In genomic region chr2:17051558-17051957, GRCh38 we compare ENCODE assay signal across 28 cellular contexts.
DNase-seq lines count a peak whose midpoint lies in the region; ATAC-seq and TF ChIP-seq lines count a peak whose summit lies in the region.
"Had no signal": no experiment of that assay in that cellular context is flagged by ENCODE, and none has a peak within 500 bp of the region (broad histone marks: within the 10 kb centered on the region; RNA-seq: fewer than 3 reads in every experiment).

No MANE protein-coding gene starts in this region.

- H2AFZ ChIP-seq in PC-3 (ENCODE audit: low read length): no peak overlapping the region
- H2AFZ ChIP-seq: hepatocyte had no signal

- POLR2A ChIA-PET in PC-3 (lab: Charles Lee; ENCODE audit: unreplicated experiment): no interaction called here

- H3K4me1 Mint-ChIP-seq in endodermal cell (peaks cover 31% of the 10 kb centered on the region), immature natural killer cell (no peaks in the 10 kb centered on the region)
- H3K4me1 Mint-ChIP-seq: activated naive CD8-positive, alpha-beta T cell treated with anti-CD3 and anti-CD28 coated beads for 36 hours; naive B cell; stimulated activated effector memory CD8-positive, alpha-beta T cell treated with anti-CD3 and anti-CD28 coated beads, Interleukin-12 subunit alpha, Interleukin-12 subunit beta, amount 100 ng/mL, for 72 hours had no signal

- H3K9me3 ChIP-seq in endodermal cell (ENCODE audit: control insufficient read depth, low read length) (no peaks in the 10 kb centered on the region), PC-3 (ENCODE audit: low read length) (peaks cover 11% of the 10 kb centered on the region; the same call in 1 of the 2 replicates)
- H3K9me3 ChIP-seq: BLaER1 treated with 17β-estradiol and CSF1 and Interleukin-3, amounts not matched to agents 10 nM and 100 nM; Caco-2; gastroesophageal sphincter; left ventricle myocardium inferior; prostate gland; SJSA1; upper lobe of left lung had no signal

- H4K20me1 ChIP-seq in PC-3 (ENCODE audit: low read length): no peaks in the 10 kb centered on the region
- H4K20me1 ChIP-seq: BLaER1 treated with 17β-estradiol and CSF1 and Interleukin-3, amounts not matched to agents 10 nM and 100 nM had no signal

- ATAC-seq in PC-3 (no peak), GM18498 (IDR thresholded peaks at IDR 0.05; ENCODE audit: unreplicated experiment) (no peak)
- ATAC-seq: activated CD8-positive, alpha-beta T cell treated with anti-CD3 and anti-CD28 coated beads for 36 hours; gastroesophageal sphincter; sciatic nerve; stimulated activated effector memory CD8-positive, alpha-beta T cell treated with anti-CD3 and anti-CD28 coated beads, Interleukin-12 subunit alpha, Interleukin-12 subunit beta, amount 100 ng/mL, for 72 hours had no signal

- H3K4me3 ChIP-seq in endodermal cell (ENCODE audit: low read length) (no peak overlapping the region), PC-3 (ENCODE audit: low read length) (no peak overlapping the region)
- H3K4me3 ChIP-seq: BLaER1 treated with 17β-estradiol and CSF1 and Interleukin-3, amounts not matched to agents 10 nM and 100 nM; gastroesophageal sphincter; hepatocyte; left ventricle myocardium inferior; prostate gland; SJSA1; upper lobe of left lung had no signal

- in situ Hi-C loops in Caki2 (cut with HindIII; ENCODE audit: low pct_unique_long_range_greater_than_20kb, low sequenced_read_pairs): no loop called here

- H3K27me3 ChIP-seq in endodermal cell (ENCODE audit: control insufficient read depth, insufficient read depth, low read length, poor library complexity, severe bottlenecking) (peaks cover 42% of the 10 kb centered on the region), PC-3 (ENCODE audit: low read length) (no peaks in the 10 kb centered on the region)
- H3K27me3 ChIP-seq: BLaER1 treated with 17β-estradiol and CSF1 and Interleukin-3, amounts not matched to agents 10 nM and 100 nM; gastroesophageal sphincter; hepatocyte; SJSA1; upper lobe of left lung had no signal

- H3K27ac ChIP-seq in endodermal cell (ENCODE audit: low read depth, low read length): peak overlapping the region; percentile 46
- no peak overlapping the region for H3K27ac ChIP-seq in PC-3 (ENCODE audit: low read length)
- H3K27ac ChIP-seq: BLaER1 treated with 17β-estradiol and CSF1 and Interleukin-3, amounts not matched to agents 10 nM and 100 nM; gastroesophageal sphincter; hepatocyte; left ventricle myocardium inferior; prostate gland; SJSA1; upper lobe of left lung had no signal

- H3K4me2 ChIP-seq in PC-3 (ENCODE audit: low read length): no peak overlapping the region
- H3K4me2 ChIP-seq: BLaER1 treated with 17β-estradiol and CSF1 and Interleukin-3, amounts not matched to agents 10 nM and 100 nM; hepatocyte had no signal

- 94% methylated on average over 1 of the region's 1 CpG; no CpG with 5 or more reads in 1 of the 2 experiments for WGBS in endodermal cell (ENCODE audit: insufficient coverage in 1 of 2, insufficient read length in 1 of 2), 2 experiments

- H3K9me2 ChIP-seq in PC-3 (replicated peaks; ENCODE audit: low read length): no peaks in the 10 kb centered on the region

- intact Hi-C loops in PC-3 (cut with micrococcal nuclease): no loop called here

- H3F3A ChIP-seq in PC-3 (ENCODE audit: low read length, unreplicated experiment): no peaks in the 10 kb centered on the region

- H3K9me3 Mint-ChIP-seq in endodermal cell (no peaks in the 10 kb centered on the region), immature natural killer cell (peaks cover 0 to 24% (median 2%) of the 10 kb centered on the region in 6 donors)
- H3K9me3 Mint-ChIP-seq: activated CD8-positive, alpha-beta T cell treated with anti-CD3 and anti-CD28 coated beads for 36 hours; activated T-helper 2 cell treated with anti-CD3 and anti-CD28 coated beads, Interferon-gamma antibody, Interleukin-2, Interleukin-4, amounts not matched to agents 10 μg/mL and 5 μg/mL and 100 μg/mL, durations not matched to agents 14 hours and 24 hours and 36 hours; naive B cell had no signal

- H3K9ac ChIP-seq in endodermal cell (ENCODE audit: extremely low read depth, low read length, poor library complexity, severe bottlenecking): no peak overlapping the region
- H3K9ac ChIP-seq in PC-3 (ENCODE audit: low read length): no peak overlapping the region
- H3K9ac ChIP-seq: BLaER1 treated with 17β-estradiol and CSF1 and Interleukin-3, amounts not matched to agents 10 nM and 100 nM had no signal

- H3K36me3 ChIP-seq in endodermal cell (ENCODE audit: control insufficient read depth, insufficient read depth, low read length) (no peaks in the 10 kb centered on the region), PC-3 (ENCODE audit: low read depth, low read length) (no peaks in the 10 kb centered on the region)
- H3K36me3 ChIP-seq: BLaER1 treated with 17β-estradiol and CSF1 and Interleukin-3, amounts not matched to agents 10 nM and 100 nM; gastroesophageal sphincter; left ventricle myocardium inferior; prostate gland; SJSA1; upper lobe of left lung had no signal

- DNase-seq in A172 (ENCODE audit: low spot score) (peak; percentile 31), Caki2 (ENCODE audit: low read depth) (peak; percentile 28), NCI-H2227 (lab: John Stamatoyannopoulos, UW; ENCODE audit: unreplicated experiment) (peak; percentile 75), endodermal cell (no peak), PC-3 (no peak), immature natural killer cell (no peak)
- DNase-seq: activated CD4-positive, alpha-beta T cell treated with anti-CD3 and anti-CD28 coated beads for 1 hour; activated CD8-positive, alpha-beta T cell treated with anti-CD3 and anti-CD28 coated beads for 36 hours; activated naive CD8-positive, alpha-beta T cell treated with anti-CD3 and anti-CD28 coated beads for 36 hours; aorta; Caco-2; left ventricle myocardium inferior; naive B cell; NCI-H1048; NCI-H2029 treated with DMSO at 0.1 percent for 48 hours; nucleus accumbens; stimulated activated CD4-positive, alpha-beta T cell treated with anti-CD3 and anti-CD28 coated beads, Interleukin-4, amount 100 ng/mL, for 24 hours; T-helper 2 cell; upper lobe of left lung had no signal

- H3K36me3 Mint-ChIP-seq in endodermal cell (ENCODE audit: low read depth): no peaks in the 10 kb centered on the region
- no peaks in the 10 kb centered on the region for H3K36me3 Mint-ChIP-seq in immature natural killer cell
- H3K36me3 Mint-ChIP-seq: activated naive CD8-positive, alpha-beta T cell treated with anti-CD3 and anti-CD28 coated beads for 36 hours; naive B cell; stimulated activated effector memory CD8-positive, alpha-beta T cell treated with anti-CD3 and anti-CD28 coated beads, Interleukin-12 subunit alpha, Interleukin-12 subunit beta, amount 100 ng/mL, for 72 hours had no signal

- CTCF ChIA-PET in PC-3 (lab: Charles Lee): no interaction called here

- no peaks in the 10 kb centered on the region for H3K79me2 ChIP-seq in PC-3 (ENCODE audit: low read length)
- H3K79me2 ChIP-seq: hepatocyte had no signal

- H3K27ac Mint-ChIP-seq in endodermal cell: no peak overlapping the region
- H3K27ac Mint-ChIP-seq in immature natural killer cell: no peak overlapping the region
- H3K27ac Mint-ChIP-seq: activated CD8-positive, alpha-beta T cell treated with anti-CD3 and anti-CD28 coated beads for 36 hours; activated naive CD8-positive, alpha-beta T cell treated with anti-CD3 and anti-CD28 coated beads for 36 hours; activated T-helper 2 cell treated with anti-CD3 and anti-CD28 coated beads, Interferon-gamma antibody, Interleukin-2, Interleukin-4, amounts not matched to agents 10 μg/mL and 5 μg/mL and 100 μg/mL, durations not matched to agents 14 hours and 24 hours and 36 hours; naive B cell; stimulated activated effector memory CD8-positive, alpha-beta T cell treated with anti-CD3 and anti-CD28 coated beads, Interleukin-12 subunit alpha, Interleukin-12 subunit beta, amount 100 ng/mL, for 72 hours had no signal

- H3K4me1 ChIP-seq in endodermal cell (ENCODE audit: control insufficient read depth, insufficient read depth, low read length) (peaks cover 13% of the 10 kb centered on the region), PC-3 (ENCODE audit: insufficient read depth, low read length) (no peaks in the 10 kb centered on the region)
- H3K4me1 ChIP-seq: BLaER1 treated with 17β-estradiol and CSF1 and Interleukin-3, amounts not matched to agents 10 nM and 100 nM; Caco-2; gastroesophageal sphincter; left ventricle myocardium inferior; prostate gland; SJSA1; upper lobe of left lung had no signal

- H3K4me3 Mint-ChIP-seq in endodermal cell (no peak overlapping the region), immature natural killer cell (no peak overlapping the region)
- H3K4me3 Mint-ChIP-seq: activated CD8-positive, alpha-beta T cell treated with anti-CD3 and anti-CD28 coated beads for 36 hours; activated naive CD8-positive, alpha-beta T cell treated with anti-CD3 and anti-CD28 coated beads for 36 hours; naive B cell; stimulated activated effector memory CD8-positive, alpha-beta T cell treated with anti-CD3 and anti-CD28 coated beads, Interleukin-12 subunit alpha, Interleukin-12 subunit beta, amount 100 ng/mL, for 72 hours had no signal

- H3K27me3 Mint-ChIP-seq in endodermal cell (ENCODE audit: insufficient read depth) (peaks cover 45% of the 10 kb centered on the region), immature natural killer cell (ENCODE audit: low read depth in 3 of 3) (no peaks in the 10 kb centered on the region)
- H3K27me3 Mint-ChIP-seq: activated CD8-positive, alpha-beta T cell treated with anti-CD3 and anti-CD28 coated beads for 36 hours; activated naive CD8-positive, alpha-beta T cell treated with anti-CD3 and anti-CD28 coated beads for 36 hours had no signal

- no TSS peak for BruUV-seq in PC-3 (replicated peaks; lab: Mats Ljungman, UMichigan)

- no peak for TF ChIP-seq CTCF in endodermal cell (conservative IDR thresholded peaks at IDR 0.05)
- TF ChIP-seq CTCF in PC-3 (conservative IDR thresholded peaks at IDR 0.05; ENCODE audit: low read depth, low read length): no peak

Comparison
In these comparisons a context has a peak if more than half of its experiments do, and no peak if none do; other contexts are left out.
1. DNase-seq: peak in A172 (single experiment), Caki2 (single experiment) and NCI-H2227 (single experiment); none in endodermal cell (single experiment), PC-3 (single experiment) and immature natural killer cell (0 of 3).